ENCODE assay signal across 8 cellular contexts in the genomic region with DNA sequence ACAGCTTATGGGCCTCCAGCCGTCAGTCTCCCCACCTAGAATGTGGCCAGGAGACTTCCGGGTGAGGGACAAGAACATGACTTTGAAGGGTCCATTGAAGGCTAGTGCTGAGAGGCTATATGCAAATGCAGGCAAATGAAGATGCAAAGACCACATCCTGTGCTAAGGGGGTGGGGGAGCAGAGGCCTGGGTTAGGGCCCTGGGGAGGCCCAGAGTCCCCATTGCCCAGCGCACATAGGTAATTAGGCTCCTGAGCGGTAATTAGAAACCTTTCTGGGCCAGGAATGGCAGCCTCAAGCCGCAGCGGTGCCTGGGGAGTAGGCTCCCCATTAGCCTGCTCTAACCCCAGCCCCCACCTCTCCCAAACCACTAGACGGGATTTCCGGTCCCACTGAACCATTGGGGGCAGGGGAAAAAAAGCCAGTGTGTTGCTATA. TPM values are rescaled to one million over a fixed set of nuclear protein-coding genes. Genes with fewer than 3 reads are reported as not detected.
DNase-seq lines count a peak whose midpoint lies in the region; ATAC-seq and TF ChIP-seq lines count a peak whose summit lies in the region.
"Had no signal": no experiment of that assay in that cellular context is flagged by ENCODE, and none has a peak within 500 bp of the region (broad histone marks: within the 10 kb centered on the region; RNA-seq: fewer than 3 reads in every experiment).

No MANE protein-coding gene starts in this region.

- DNase-seq in DMS 273 (lab: John Stamatoyannopoulos, UW; ENCODE audit: unreplicated experiment) (no peak), neuronal stem cell (ENCODE audit: low spot score) (no peak)

- H3K4ac ChIP-seq in neuronal stem cell (ENCODE audit: low read length) = no peak overlapping the region

- no peak overlapping the region for H2AFZ ChIP-seq in neuronal stem cell (ENCODE audit: low read length)

- H3K4me3 ChIP-seq in neuronal stem cell (ENCODE audit: low read length in 2 of 2) = no peak overlapping the region

- no peak overlapping the region for H2BK15ac ChIP-seq in neuronal stem cell (ENCODE audit: low read length)

- TF ChIP-seq POLR2A in GM19099 (IDR thresholded peaks at IDR 0.05; ENCODE audit: extremely low read depth, insufficient read length, low read depth) = peak; percentile 93

- H2AK5ac ChIP-seq in neuronal stem cell (ENCODE audit: low read depth, low read length) = no peak overlapping the region

- no peak overlapping the region for H4K8ac ChIP-seq in neuronal stem cell (ENCODE audit: low read depth, low read length)

- H3K4me1 ChIP-seq in neuronal stem cell (ENCODE audit: control insufficient read depth in 2 of 2, insufficient read depth in 1 of 2, low read depth in 1 of 2, low read length in 2 of 2) = peaks cover 14 to 22% of the 10 kb centered on the region in 2 donors

- no peak overlapping the region for H3K18ac ChIP-seq in neuronal stem cell (ENCODE audit: low read length)

- no peak overlapping the region for H2BK5ac ChIP-seq in neuronal stem cell (ENCODE audit: low read length)

- no peaks in the 10 kb centered on the region for H3K9me3 ChIP-seq in neuronal stem cell (replicated peaks in 1 of 2; ENCODE audit: control insufficient read depth in 2 of 2, insufficient read depth in 1 of 2, low read depth in 1 of 2, low read length in 2 of 2)

- peaks cover 9% of the 10 kb centered on the region for H3K79me1 ChIP-seq in neuronal stem cell (ENCODE audit: low read depth, low read length)

- no peaks in the 10 kb centered on the region for H3K27me3 ChIP-seq in layer of hippocampus (ENCODE audit: control insufficient read depth, insufficient read depth, low read length)
- no peaks in the 10 kb centered on the region for H3K27me3 ChIP-seq in neuronal stem cell (ENCODE audit: control insufficient read depth in 3 of 3, insufficient read depth in 3 of 3, low read depth in 1 of 3, low read length in 3 of 3)

- no peak overlapping the region for H3K4me2 ChIP-seq in neuronal stem cell (ENCODE audit: insufficient read depth, low read length, poor library complexity, severe bottlenecking)

- H3K23ac ChIP-seq in neuronal stem cell (ENCODE audit: low read depth, low read length, poor library complexity) = no peak overlapping the region

- H2BK12ac ChIP-seq in neuronal stem cell (ENCODE audit: low read length) = no peak overlapping the region

- H2BK120ac ChIP-seq in neuronal stem cell (ENCODE audit: low read depth, low read length) = no peak overlapping the region

- H3K14ac ChIP-seq in neuronal stem cell (ENCODE audit: low read length) = no peak overlapping the region

- H3K27ac ChIP-seq in layer of hippocampus (ENCODE audit: low read depth, low read length) = peak overlapping the region; percentile 81
- no peak overlapping the region for H3K27ac ChIP-seq in neuronal stem cell (replicated peaks; ENCODE audit: low read length)

- H3K9ac ChIP-seq in neuronal stem cell (ENCODE audit: low read depth, low read length, poor library complexity) = no peak overlapping the region

- WGBS in neuronal stem cell (ENCODE audit: extremely low coverage in 2 of 2, insufficient read length in 2 of 2, insufficient replicate concordance in 1 of 2), 2 donors = no CpG with 5 or more reads among the region's 8 CpGs

- peaks cover 3 to 28% of the 10 kb centered on the region in 2 donors for H3K36me3 ChIP-seq in neuronal stem cell (replicated peaks in 1 of 2; ENCODE audit: control insufficient read depth in 2 of 2, insufficient read depth in 2 of 2, low read length in 2 of 2)

- ATAC-seq in HG02943 (IDR thresholded peaks at IDR 0.05; ENCODE audit: low read depth, unreplicated experiment) (peak; percentile 30), GM18861 (IDR thresholded peaks at IDR 0.05; ENCODE audit: unreplicated experiment) (no peak)
- peak; percentile 5 to 6 for ATAC-seq in activated CD4-positive, CD25-positive, alpha-beta regulatory T cell treated with anti-CD3 and anti-CD28 coated beads, Interleukin-2, amount 50 U/mL, for 24 hours

- H4K91ac ChIP-seq in neuronal stem cell (ENCODE audit: low read depth, low read length, poor library complexity) = no peak overlapping the region

RNA-seq across cellular contexts. Expression of a gene that starts 6.9 kb away (rescaled TPM):
- 40.7 TPM for polyA plus RNA-seq in neuronal stem cell (2013, experiment 1 of 2)
- 40.4 TPM for polyA plus RNA-seq in neuronal stem cell (2013, experiment 2 of 2)

RNA-seq across cellular contexts. Expression of a gene that starts 23.9 kb away (rescaled TPM):
- not detected for polyA plus RNA-seq in neuronal stem cell (2013, experiment 1 of 2)
- not detected for polyA plus RNA-seq in neuronal stem cell (2013, experiment 2 of 2)
- polyA plus RNA-seq: neural cell had no signal

RNA-seq across cellular contexts. Expression of a gene that starts 37.7 kb away (rescaled TPM):
- polyA plus RNA-seq in neuronal stem cell (2013, experiment 1 of 2) = 0.03 TPM
- polyA plus RNA-seq in neuronal stem cell (2013, experiment 2 of 2) = 0.03 TPM

RNA-seq across cellular contexts. Expression of a gene that starts 40.1 kb away (rescaled TPM):
- polyA plus RNA-seq in neuronal stem cell (2013, experiment 1 of 2) = not detected
- polyA plus RNA-seq in neuronal stem cell (2013, experiment 2 of 2) = not detected
- polyA plus RNA-seq: neural cell had no signal

RNA-seq across cellular contexts. Expression of a gene that starts 54.2 kb away (rescaled TPM):
- polyA plus RNA-seq in neuronal stem cell (2013, experiment 1 of 2) = 16.2 TPM
- polyA plus RNA-seq in neuronal stem cell (2013, experiment 2 of 2) = 15.9 TPM
